ENCODE assay signal across 23 cellular contexts in genomic region chr13:41229356-41229755, GRCh38. TPM values are rescaled to one million over a fixed set of nuclear protein-coding genes. Genes with fewer than 3 reads are reported as not detected.
DNase-seq lines count a peak whose midpoint lies in the region; ATAC-seq, FAIRE-seq and TF ChIP-seq lines count a peak whose summit lies in the region.
"Had no signal": no experiment of that assay in that cellular context is flagged by ENCODE, and none has a peak within 500 bp of the region (broad histone marks: within the 10 kb centered on the region; RNA-seq: fewer than 3 reads in every experiment).

No MANE protein-coding gene starts in this region.

- H3K4ac ChIP-seq in H1 (replicated peaks; ENCODE audit: insufficient read length, low read depth, low read length): no peak overlapping the region

- H3K4me1 ChIP-seq in A549: no peaks in the 10 kb centered on the region
- no peaks in the 10 kb centered on the region for H3K4me1 ChIP-seq in HEK293 (ENCODE audit: control insufficient read depth, insufficient read depth, low read length)
- H3K4me1 ChIP-seq in K562 (replicated peaks in 1 of 2; ENCODE audit: control insufficient read depth in 2 of 2, insufficient read depth in 2 of 2, low read length in 2 of 2): no peaks in the 10 kb centered on the region
- H3K4me1 ChIP-seq in H1 (replicated peaks in 1 of 4; ENCODE audit: control insufficient read depth in 3 of 4, insufficient read depth in 4 of 4, low read length in 3 of 4): no peaks in the 10 kb centered on the region
- H3K4me1 ChIP-seq: Caco-2 had no signal

- ATAC-seq in A549: no peak
- ATAC-seq in K562: no peak
- ATAC-seq in GM18868 (IDR thresholded peaks at IDR 0.05; ENCODE audit: unreplicated experiment): no peak
- ATAC-seq: CD8-positive, alpha-beta T cell; GM12878 had no signal

- H3K27ac ChIP-seq in A549 (no peak overlapping the region), HEK293 (ENCODE audit: extremely low read depth, low read depth, low read length) (no peak overlapping the region), K562 (ENCODE audit: extremely low read depth, low read depth, low read length) (no peak overlapping the region), H1 (ENCODE audit: low read depth, low read length) (no peak overlapping the region)
- H3K27ac ChIP-seq: BLaER1 treated with 17β-estradiol and CSF1 and Interleukin-3, amounts not matched to agents 10 nM and 100 nM; C4-2B had no signal

- no peak for TF ChIP-seq EP300 in A549 (IDR thresholded peaks at IDR 0.05)
- no peak for TF ChIP-seq EP300 in K562 (IDR thresholded peaks at IDR 0.05; ENCODE audit: low read length)
- TF ChIP-seq EP300 in H1 (IDR thresholded peaks at IDR 0.05; ENCODE audit: borderline replicate concordance in 1 of 2, low read depth in 2 of 2, low read length in 2 of 2): no peak

- H3K36me3 ChIP-seq in HEK293 (ENCODE audit: control insufficient read depth in 2 of 2, insufficient read depth in 1 of 2, low read length in 2 of 2) (peaks cover 0 to 2% of the 10 kb centered on the region in 2 experiments; a peak in 2 of 3 replicates), K562 (ENCODE audit: control insufficient read depth, insufficient read depth, low read length) (peaks cover 11% of the 10 kb centered on the region; the same call in 1 of the 3 replicates), H1 (ENCODE audit: control insufficient read depth in 2 of 4, insufficient read depth in 4 of 4, low read length in 3 of 4) (no peaks in the 10 kb centered on the region; a peak in 2 of 8 replicates)

- DNase-seq in A549 (ENCODE audit: low read depth in 1 of 2, low spot score in 1 of 2) (no peak), K562 (ENCODE audit: extremely low read depth in 1 of 4, low spot score in 3 of 4) (no peak), H1 (ENCODE audit: low read depth in 1 of 2, low spot score in 2 of 2) (no peak), GM13977 (ENCODE audit: low spot score) (no peak), NCI-H2081 (lab: John Stamatoyannopoulos, UW) (no peak)
- DNase-seq: 8988T; AML-193; Caco-2; Calu3; CD4-positive, alpha-beta T cell; CD8-positive, alpha-beta T cell; DMS79; DND-41; EL; GDM1 had no signal

- no TSS peak for BruUV-seq in K562 (replicated peaks; lab: Mats Ljungman, UMichigan)

- H4K8ac ChIP-seq in H1 (ENCODE audit: extremely low read depth, insufficient read depth, low read length): no peak overlapping the region

- POLR2A ChIA-PET in A549 (lab: Yijun Ruan, JAX) (no interaction called here), HEK293 (lab: Yijun Ruan, JAX) (no interaction called here), K562 (lab: Yijun Ruan, JAX) (interaction anchor here (0.5 kb wide), 1 partner anchor 103 kb away, joined by 4 read pairs; no protein-coding TSS in a partner anchor), H1 (lab: Charles Lee; ENCODE audit: partially characterized antibody) (no interaction called here)

- intact Hi-C loops in K562 (cut with micrococcal nuclease): no loop called here

- no peak overlapping the region for H2BK20ac ChIP-seq in H1 (ENCODE audit: low read length)

- H2BK5ac ChIP-seq in H1 (ENCODE audit: low read depth, low read length): no peak overlapping the region

- H3K4me2 ChIP-seq in A549: no peak overlapping the region
- no peak overlapping the region for H3K4me2 ChIP-seq in K562 (ENCODE audit: insufficient read depth, low read length)
- H3K4me2 ChIP-seq in H1 (ENCODE audit: insufficient read depth in 1 of 2, low read depth in 2 of 2, low read length in 2 of 2): no peak overlapping the region
- H3K4me2 ChIP-seq: BLaER1 treated with 17β-estradiol and CSF1 and Interleukin-3, amounts not matched to agents 10 nM and 100 nM had no signal

- in situ Hi-C loops in K562 (cut with MboI): no loop called here
- in situ Hi-C loops in GM13977 (cut with MboI; ENCODE audit: low pct_unique_long_range_greater_than_20kb, low sequenced_read_pairs, unreplicated experiment): no loop called here

- no peak overlapping the region for H2AFZ ChIP-seq in K562 (ENCODE audit: low read depth, low read length)
- H2AFZ ChIP-seq in H1 (ENCODE audit: low read length): no peak overlapping the region

- no peak overlapping the region for H4K5ac ChIP-seq in H1 (ENCODE audit: insufficient read length, low read depth, low read length)

- H3K27me3 ChIP-seq in K562 (ENCODE audit: control insufficient read depth in 2 of 2, insufficient read depth in 2 of 2, low read length in 2 of 2): no peaks in the 10 kb centered on the region
- H3K27me3 ChIP-seq in H1 (replicated peaks in 1 of 4; ENCODE audit: control insufficient read depth in 3 of 4, extremely low read depth in 1 of 4, insufficient read depth in 3 of 4, low read length in 3 of 4): no peaks in the 10 kb centered on the region
- H3K27me3 ChIP-seq: BLaER1 treated with 17β-estradiol and CSF1 and Interleukin-3, amounts not matched to agents 10 nM and 100 nM had no signal

- no peaks in the 10 kb centered on the region for H3K9me1 ChIP-seq in K562 (ENCODE audit: control insufficient read depth, insufficient read depth, low read length)

- H3K9me3 ChIP-seq in A549 (no peaks in the 10 kb centered on the region), HEK293 (ENCODE audit: control insufficient read depth, insufficient read depth, low read depth, low read length) (no peaks in the 10 kb centered on the region), K562 (replicated peaks; ENCODE audit: control insufficient read depth, insufficient read depth, low read depth, low read length) (no peaks in the 10 kb centered on the region), H1 (ENCODE audit: insufficient read depth in 2 of 2, low read depth in 1 of 2, low read length in 1 of 2) (no peaks in the 10 kb centered on the region)
- H3K9me3 ChIP-seq: BLaER1 treated with 17β-estradiol and CSF1 and Interleukin-3, amounts not matched to agents 10 nM and 100 nM; Caco-2 had no signal

- no peak overlapping the region for H2BK120ac ChIP-seq in H1 (replicated peaks; ENCODE audit: low read depth, low read length)

- H3K79me1 ChIP-seq in H1 (ENCODE audit: low read depth, low read length): no peaks in the 10 kb centered on the region

- TF ChIP-seq CTCF in A549 (IDR thresholded peaks at IDR 0.05): no peak
- TF ChIP-seq CTCF in HEK293 (tag by site-specific recombination; IDR thresholded peaks at IDR 0.05): no peak
- TF ChIP-seq CTCF in K562 (IDR thresholded peaks at IDR 0.05 in 2 of 3, conservative IDR thresholded peaks at IDR 0.05 in 1 of 3; ENCODE audit: insufficient read depth in 2 of 3, low read depth in 1 of 3, low read length in 3 of 3): no peak
- no peak for TF ChIP-seq CTCF in H1 (IDR thresholded peaks at IDR 0.05; ENCODE audit: control extremely low read depth in 1 of 3, insufficient read depth in 1 of 3, low read depth in 1 of 3, low read length in 3 of 3)
- TF ChIP-seq CTCF in GM13977 (IDR thresholded peaks at IDR 0.05; ENCODE audit: extremely low read depth, insufficient read depth, missing control alignments): no peak

- H3K79me2 ChIP-seq in K562 (ENCODE audit: control insufficient read depth, insufficient read depth, low read length): no peaks in the 10 kb centered on the region
- H3K79me2 ChIP-seq in H1 (ENCODE audit: control insufficient read depth in 1 of 2, insufficient read depth in 2 of 2, low read length in 2 of 2): no peaks in the 10 kb centered on the region

- no peaks in the 10 kb centered on the region for H4K20me1 ChIP-seq in K562 (replicated peaks; ENCODE audit: control insufficient read depth, insufficient read depth, low read length)
- H4K20me1 ChIP-seq in H1 (replicated peaks in 1 of 2; ENCODE audit: control insufficient read depth in 1 of 2, insufficient read depth in 2 of 2, low read length in 2 of 2): no peaks in the 10 kb centered on the region
- H4K20me1 ChIP-seq: BLaER1 treated with 17β-estradiol and CSF1 and Interleukin-3, amounts not matched to agents 10 nM and 100 nM had no signal

- TF ChIP-seq POLR2A in A549 (IDR thresholded peaks at IDR 0.05; ENCODE audit: low read length) (no peak), K562 (conservative IDR thresholded peaks at IDR 0.05) (no peak), H1 (IDR thresholded peaks at IDR 0.05; ENCODE audit: control extremely low read depth in 1 of 2, low read depth in 2 of 2, low read length in 2 of 2) (no peak)

- H3K23me2 ChIP-seq in H1 (ENCODE audit: low read depth, low read length): no peaks in the 10 kb centered on the region

- H3K4me3 ChIP-seq in A549: no peak overlapping the region
- no peak overlapping the region for H3K4me3 ChIP-seq in HEK293 (ENCODE audit: low read depth, low read length)
- no peak overlapping the region for H3K4me3 ChIP-seq in K562
- H3K4me3 ChIP-seq in H1 (ENCODE audit: extremely low read depth in 1 of 4, insufficient read depth in 2 of 4, low read depth in 3 of 4, low read length in 4 of 4): no peak overlapping the region
- H3K4me3 ChIP-seq: BLaER1 treated with 17β-estradiol and CSF1 and Interleukin-3, amounts not matched to agents 10 nM and 100 nM; GM12878 had no signal

- H3K9ac ChIP-seq in K562 (ENCODE audit: insufficient read depth in 1 of 2, low read depth in 2 of 2, low read length in 2 of 2) (no peak overlapping the region), H1 (replicated peaks in 1 of 4; ENCODE audit: extremely low read depth in 1 of 4, low read depth in 3 of 4, low read length in 3 of 4) (no peak overlapping the region)
- H3K9ac ChIP-seq: BLaER1 treated with 17β-estradiol and CSF1 and Interleukin-3, amounts not matched to agents 10 nM and 100 nM had no signal

- no peak overlapping the region for H3K23ac ChIP-seq in H1 (ENCODE audit: insufficient read length)

- H4K91ac ChIP-seq in H1 (replicated peaks; ENCODE audit: insufficient read length, low read length): no peak overlapping the region

- FAIRE-seq in A549 (lab: Jason Lieb, UNC): no peak
- no peak for FAIRE-seq in K562 (lab: Jason Lieb, UNC)
- FAIRE-seq in H1 (lab: Jason Lieb, UNC): no peak
- FAIRE-seq: A204.1, D721Med, GM12878, GM12892 had no signal

- H2BK12ac ChIP-seq in H1 (ENCODE audit: low read depth, low read length): no peak overlapping the region

- H3K18ac ChIP-seq in H1 (ENCODE audit: extremely low read depth, low read length): no peak overlapping the region

- H2BK15ac ChIP-seq in H1 (ENCODE audit: low read length): no peak overlapping the region

- no peak overlapping the region for H2AK5ac ChIP-seq in H1 (ENCODE audit: low read depth, low read length)

- no peak overlapping the region for H3K56ac ChIP-seq in H1 (replicated peaks; ENCODE audit: insufficient read length, low read depth, low read length)

- H3K14ac ChIP-seq in H1 (ENCODE audit: insufficient read length): no peak overlapping the region

- CTCF ChIA-PET in A549 (lab: Yijun Ruan, JAX): interaction anchor here (0.8 kb wide), 1 partner anchor 155 kb away, joined by 4 read pairs; no protein-coding TSS in a partner anchor
- CTCF ChIA-PET in HEK293 (lab: Yijun Ruan, JAX): interaction anchor here (0.9 kb wide), 1 partner anchor 155 kb away, joined by 3 read pairs; no protein-coding TSS in a partner anchor
- CTCF ChIA-PET in K562 (lab: Yijun Ruan, JAX; ENCODE audit: low intra/inter-chr PET ratio): no interaction called here
- CTCF ChIA-PET in H1 (lab: Charles Lee; ENCODE audit: partially characterized antibody): interaction anchor here (0.7 kb wide), 1 partner anchor 172 kb away, joined by 5 read pairs; no protein-coding TSS in a partner anchor

- TF ChIP-seq RAD21 in A549 (conservative IDR thresholded peaks at IDR 0.05 in 1 of 2, IDR thresholded peaks at IDR 0.05 in 1 of 2): no peak
- TF ChIP-seq RAD21 in K562 (CRISPR knock-in tag; conservative IDR thresholded peaks at IDR 0.05 in 1 of 2, IDR thresholded peaks at IDR 0.05 in 1 of 2): no peak
- no peak for TF ChIP-seq RAD21 in H1 (IDR thresholded peaks at IDR 0.05 in 1 of 2, conservative IDR thresholded peaks at IDR 0.05 in 1 of 2; ENCODE audit: low read depth in 2 of 2, low read length in 2 of 2)

RNA-seq across cellular contexts. Expression of gene MTRF1, which starts 34.0 kb away (rescaled TPM):
- polyA plus RNA-seq in A549 (2011; rRNA removed) (15.2 and 16.1 TPM in 2 replicates), A549 (2017; fragmentation: RNase III; extraction: RNeasy Plus Mini Kit Qiagen cat#74134 plus additional on column Dnase treatment) (8.0 to 9.1 TPM (median 8.1 TPM) in 3 replicates), K562 (2011; rRNA removed) (25.2 and 33.7 TPM in 2 replicates), K562 (2014; fragmentation: Illumina TruSeq; extraction: Trizol) (17.6 and 20.6 TPM in 2 replicates), K562 (2014; fragmentation: Nextera tagmentation; extraction: Ambion mirVana) (10 to 100 TPM; 19.0 to 20.7 TPM), K562 (2014; rRNA removed) (20.1 and 25.5 TPM in 2 replicates), H1 (2011; rRNA removed) (4.8 and 8.0 TPM in 2 replicates)
- polyA plus RNA-seq in A549 (2012; cell fraction: cytosol; rRNA removed): 3.8 and 4.1 TPM in 2 replicates
- polyA plus RNA-seq in A549 (2012; cell fraction: nucleus; rRNA removed): 4.0 and 7.6 TPM in 2 replicates
- polyA minus RNA-seq in A549 (2011; rRNA and poly(A)+ RNA removed): 5.9 and 10.4 TPM in 2 replicates
- 42.8 and 88.7 TPM in 2 replicates for total RNA-seq in K562 (2011; cell fraction: chromatin; rRNA removed; ENCODE audit: low replicate concordance)
- total RNA-seq in K562 (2011; cell fraction: nucleolus; rRNA removed): 18.0 and 18.7 TPM in 2 replicates
- 27.5 and 40.8 TPM in 2 replicates for total RNA-seq in K562 (2011; cell fraction: nucleoplasm; rRNA removed)
- total RNA-seq in K562 (2014; rRNA removed) (12.5 and 14.0 TPM in 2 replicates), K562 (2014; rRNA removed; fragmentation: Illumina TruSeq; extraction: Trizol) (21.4 and 25.1 TPM in 2 replicates), K562 (2015; rRNA removed; fragmentation: Illumina TruSeq; extraction: Trizol) (16.8 and 18.8 TPM in 2 replicates), K562 (2021) (13.0 and 15.1 TPM in 2 replicates)
- polyA plus RNA-seq in K562 (2011; cell fraction: cytosol; rRNA removed): 6.1 and 9.4 TPM in 2 replicates
- 24.9 and 30.7 TPM in 2 replicates for polyA plus RNA-seq in K562 (2011; cell fraction: nucleus; rRNA removed)
- 9.2 and 12.8 TPM in 2 replicates for polyA plus RNA-seq in K562 (2012)
- polyA minus RNA-seq in K562 (2011; rRNA and poly(A)+ RNA removed): 29.5 and 36.6 TPM in 2 replicates
- polyA minus RNA-seq in K562 (2011; cell fraction: cytosol; rRNA and poly(A)+ RNA removed): 10.2 and 16.1 TPM in 2 replicates
- 12.1 and 18.9 TPM in 2 replicates for polyA minus RNA-seq in K562 (2011; cell fraction: nucleus; rRNA and poly(A)+ RNA removed)
- 14.1 and 19.2 TPM in 2 replicates for total RNA-seq in H1 (2021; fragmentation: NEBNext Ultra II Directional; extraction: Animal tissue kit (Norgen Biotek cat#: 25700))
- 12.5 TPM for polyA plus RNA-seq in H1 (2011; cell fraction: cytosol; rRNA removed)
- polyA plus RNA-seq in H1 (2011; cell fraction: nucleus; rRNA removed): 8.4 TPM
- 11.1 to 19.4 TPM (median 12.2 TPM) in 4 replicates for polyA plus RNA-seq in H1 (2012, experiment 1 of 2)
- 2.7 TPM for polyA plus RNA-seq in H1 (2012, experiment 2 of 2)
- 17.2 TPM for polyA plus RNA-seq in H1 (2013, experiment 1 of 2)
- 14.9 TPM for polyA plus RNA-seq in H1 (2013, experiment 2 of 2)
- 13.6 and 14.9 TPM in 2 replicates for polyA minus RNA-seq in H1 (2011; rRNA and poly(A)+ RNA removed)
- polyA minus RNA-seq in H1 (2011; cell fraction: cytosol; rRNA and poly(A)+ RNA removed): 10.0 TPM
- 28.8 TPM for polyA minus RNA-seq in H1 (2011; cell fraction: nucleus; rRNA and poly(A)+ RNA removed)

RNA-seq across cellular contexts. Expression of gene KBTBD7, which starts 35.0 kb away (rescaled TPM):
- 4.4 and 5.0 TPM in 2 replicates for polyA plus RNA-seq in A549 (2011; rRNA removed)
- polyA plus RNA-seq in A549 (2012; cell fraction: cytosol; rRNA removed): 1.5 and 1.8 TPM in 2 replicates
- polyA plus RNA-seq in A549 (2012; cell fraction: nucleus; rRNA removed): 1.8 and 2.4 TPM in 2 replicates
- polyA plus RNA-seq in A549 (2017; fragmentation: RNase III; extraction: RNeasy Plus Mini Kit Qiagen cat#74134 plus additional on column Dnase treatment): 2.7 to 3.4 TPM (median 3.2 TPM) in 3 replicates
- polyA minus RNA-seq in A549 (2011; rRNA and poly(A)+ RNA removed): 9.1 and 9.5 TPM in 2 replicates
- 4.3 and 4.7 TPM in 2 replicates for total RNA-seq in K562 (2011; cell fraction: chromatin; rRNA removed; ENCODE audit: low replicate concordance)
- total RNA-seq in K562 (2011; cell fraction: nucleolus; rRNA removed): 5.2 and 6.4 TPM in 2 replicates
- total RNA-seq in K562 (2011; cell fraction: nucleoplasm; rRNA removed): 3.7 and 4.8 TPM in 2 replicates
- total RNA-seq in K562 (2014; rRNA removed): 2.3 and 3.7 TPM in 2 replicates
- 3.5 and 3.6 TPM in 2 replicates for total RNA-seq in K562 (2014; rRNA removed; fragmentation: Illumina TruSeq; extraction: Trizol)
- 3.9 and 4.1 TPM in 2 replicates for total RNA-seq in K562 (2015; rRNA removed; fragmentation: Illumina TruSeq; extraction: Trizol)
- 4.4 and 4.5 TPM in 2 replicates for total RNA-seq in K562 (2021)
- 3.6 and 3.9 TPM in 2 replicates for polyA plus RNA-seq in K562 (2011; rRNA removed)
- 3.9 and 4.1 TPM in 2 replicates for polyA plus RNA-seq in K562 (2011; cell fraction: cytosol; rRNA removed)
- 2.3 and 2.8 TPM in 2 replicates for polyA plus RNA-seq in K562 (2011; cell fraction: nucleus; rRNA removed)
- 3.0 and 3.5 TPM in 2 replicates for polyA plus RNA-seq in K562 (2012)
- polyA plus RNA-seq in K562 (2014; fragmentation: Illumina TruSeq; extraction: Trizol): 2.9 and 3.3 TPM in 2 replicates
- polyA plus RNA-seq in K562 (2014; fragmentation: Nextera tagmentation; extraction: Ambion mirVana): 1 to 10 TPM; 1.8 to 2.3 TPM
- 2.5 TPM in 2 replicates for polyA plus RNA-seq in K562 (2014; rRNA removed)
- polyA minus RNA-seq in K562 (2011; rRNA and poly(A)+ RNA removed): 9.9 and 10.9 TPM in 2 replicates
- polyA minus RNA-seq in K562 (2011; cell fraction: cytosol; rRNA and poly(A)+ RNA removed): 4.7 and 6.4 TPM in 2 replicates
- 5.5 and 11.1 TPM in 2 replicates for polyA minus RNA-seq in K562 (2011; cell fraction: nucleus; rRNA and poly(A)+ RNA removed)
- total RNA-seq in H1 (2021; fragmentation: NEBNext Ultra II Directional; extraction: Animal tissue kit (Norgen Biotek cat#: 25700)): 17.3 and 17.4 TPM in 2 replicates
- polyA plus RNA-seq in H1 (2011; rRNA removed): 10.2 and 10.6 TPM in 2 replicates
- 10.4 TPM for polyA plus RNA-seq in H1 (2011; cell fraction: cytosol; rRNA removed)
- polyA plus RNA-seq in H1 (2011; cell fraction: nucleus; rRNA removed): 10.2 TPM
- polyA plus RNA-seq in H1 (2012, experiment 1 of 2): 8.3 to 11.5 TPM (median 9.7 TPM) in 4 replicates
- 1.1 TPM for polyA plus RNA-seq in H1 (2012, experiment 2 of 2)
- 10.1 TPM for polyA plus RNA-seq in H1 (2013, experiment 1 of 2)
- polyA plus RNA-seq in H1 (2013, experiment 2 of 2): 9.8 TPM
- 32.5 and 37.6 TPM in 2 replicates for polyA minus RNA-seq in H1 (2011; rRNA and poly(A)+ RNA removed)
- polyA minus RNA-seq in H1 (2011; cell fraction: cytosol; rRNA and poly(A)+ RNA removed): 13.9 TPM
- 16.3 TPM for polyA minus RNA-seq in H1 (2011; cell fraction: nucleus; rRNA and poly(A)+ RNA removed)
